ENCODE assay signal across 31 cellular contexts in the genomic region with DNA sequence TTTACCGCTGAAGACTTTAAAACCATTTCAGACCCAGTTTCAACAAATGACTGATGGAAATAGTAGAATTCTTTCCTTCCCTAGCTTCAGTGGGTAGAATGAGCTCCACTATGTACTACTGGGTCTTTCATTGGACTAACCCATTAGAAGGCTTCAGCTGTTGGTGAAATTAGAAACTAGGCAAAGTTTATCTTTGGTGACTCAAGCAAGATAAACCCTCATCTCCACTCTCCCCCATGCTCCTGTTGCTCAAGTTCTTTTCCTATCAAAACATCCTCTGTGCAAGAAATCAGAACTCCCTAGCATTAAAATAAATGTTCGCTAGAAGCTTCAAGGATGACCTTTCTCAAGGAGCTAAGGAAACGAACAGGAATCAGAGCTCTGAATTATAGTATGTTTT.
DNase-seq lines count a peak whose midpoint lies in the region; ATAC-seq and TF ChIP-seq lines count a peak whose summit lies in the region.
"Had no signal": no experiment of that assay in that cellular context is flagged by ENCODE, and none has a peak within 500 bp of the region (broad histone marks: within the 10 kb centered on the region; RNA-seq: fewer than 3 reads in every experiment).

No MANE protein-coding gene starts in this region.

- no peak for TF ChIP-seq CTCF in PC-3 (conservative IDR thresholded peaks at IDR 0.05; ENCODE audit: low read depth, low read length)
- no peak for TF ChIP-seq CTCF in fibroblast of the aortic adventitia (IDR thresholded peaks at IDR 0.05; ENCODE audit: insufficient read depth, low read length)
- TF ChIP-seq CTCF in osteoblast (IDR thresholded peaks at IDR 0.05; ENCODE audit: extremely low read depth, low read depth, low read length): no peak

- ATAC-seq in PC-3: no peak
- ATAC-seq: activated naive CD4-positive, alpha-beta T cell treated with anti-CD3 and anti-CD28 coated beads, Interleukin-2, amount 50 U/mL, for 72 hours; foreskin keratinocyte; K562; mucosa of descending colon; upper lobe of right lung had no signal

- no peaks in the 10 kb centered on the region for H3K27me3 ChIP-seq in PC-3 (ENCODE audit: low read length)
- H3K27me3 ChIP-seq in osteoblast (ENCODE audit: insufficient read depth, low read length): no peaks in the 10 kb centered on the region
- H3K27me3 ChIP-seq: BLaER1 treated with 17β-estradiol and CSF1 and Interleukin-3, amounts not matched to agents 10 nM and 100 nM; colonic mucosa; foreskin keratinocyte; pancreas; suprapubic skin; upper lobe of right lung had no signal

- H3K4me1 ChIP-seq in PC-3 (ENCODE audit: insufficient read depth, low read length) (peaks cover 50% of the 10 kb centered on the region), osteoblast (ENCODE audit: insufficient read depth, low read length) (peaks cover 37% of the 10 kb centered on the region)
- H3K4me1 ChIP-seq: BLaER1 treated with 17β-estradiol and CSF1 and Interleukin-3, amounts not matched to agents 10 nM and 100 nM; colonic mucosa; foreskin keratinocyte; pancreas; suprapubic skin; upper lobe of right lung had no signal

- H3K27ac ChIP-seq in PC-3 (ENCODE audit: low read length) (no peak overlapping the region), osteoblast (ENCODE audit: low read depth, low read length) (peak overlapping the region; percentile 3)
- H3K27ac ChIP-seq: BLaER1 treated with 17β-estradiol and CSF1 and Interleukin-3, amounts not matched to agents 10 nM and 100 nM; colonic mucosa; epithelial cell of prostate; foreskin keratinocyte; pancreas; PC-9; suprapubic skin; upper lobe of right lung had no signal

- DNase-seq in EH (ENCODE audit: low read depth) (peak; percentile 42), PC-3 (peak; percentile 35), fibroblast of the aortic adventitia (ENCODE audit: low read depth) (peak; percentile 44), osteoblast (ENCODE audit: insufficient read length, low spot score, missing footprints) (peak; percentile 30), NCI-H748 (lab: John Stamatoyannopoulos, UW; ENCODE audit: unreplicated experiment) (no peak), germinal center (ENCODE audit: low spot score) (no peak), 8988T (no peak), activated gamma-delta T cell treated with Interleukin-2 at 50 U/mL for 16 hours (no peak)
- DNase-seq: activated CD4-positive, alpha-beta T cell treated with anti-CD3 and anti-CD28 coated beads for 48 hours; activated T-cell treated with anti-CD3 and anti-CD28 coated beads for 4 hours; colonic mucosa; DMS79; effector CD8-positive, alpha-beta T cell; foreskin keratinocyte; GF-D8; mucosa of descending colon; NCI-H1930; NCI-H2171 treated with DMSO at 0.1 percent for 48 hours; NCI-H524 treated with DMSO at 0.1 percent for 48 hours; pancreas; PC-9; retina; SHP77 treated with DMSO at 0.1 percent for 48 hours; small intestine; stimulated activated naive CD4-positive, alpha-beta T cell treated with Interleukin-2 at 50 U/mL for 16 hours; upper lobe of right lung had no signal

- CTCF ChIA-PET in PC-3 (lab: Charles Lee): interaction anchor here (0.8 kb wide), 1 partner anchor 112 kb away, joined by 4 read pairs; no protein-coding TSS in a partner anchor

- no peak overlapping the region for H3K9ac ChIP-seq in PC-3 (ENCODE audit: low read length)
- H3K9ac ChIP-seq: BLaER1 treated with 17β-estradiol and CSF1 and Interleukin-3, amounts not matched to agents 10 nM and 100 nM had no signal

- H3F3A ChIP-seq in PC-3 (ENCODE audit: low read length, unreplicated experiment): no peaks in the 10 kb centered on the region

- POLR2A ChIA-PET in PC-3 (lab: Charles Lee; ENCODE audit: unreplicated experiment): interaction anchor here (0.6 kb wide), 1 partner anchor 118 kb away, joined by 5 read pairs; no protein-coding TSS in a partner anchor

- no peaks in the 10 kb centered on the region for H3K9me3 ChIP-seq in PC-3 (ENCODE audit: low read length)
- no peaks in the 10 kb centered on the region for H3K9me3 ChIP-seq in osteoblast (ENCODE audit: low read depth, low read length)
- H3K9me3 ChIP-seq: BLaER1 treated with 17β-estradiol and CSF1 and Interleukin-3, amounts not matched to agents 10 nM and 100 nM; colonic mucosa; mucosa of descending colon; pancreas; suprapubic skin; upper lobe of right lung had no signal

- H4K20me1 ChIP-seq in PC-3 (ENCODE audit: low read length): no peaks in the 10 kb centered on the region
- H4K20me1 ChIP-seq in osteoblast (ENCODE audit: insufficient read depth, low read length): no peaks in the 10 kb centered on the region
- H4K20me1 ChIP-seq: BLaER1 treated with 17β-estradiol and CSF1 and Interleukin-3, amounts not matched to agents 10 nM and 100 nM had no signal

- intact Hi-C loops in PC-3 (cut with micrococcal nuclease): loop anchor here (1.0 kb wide), 1 partner anchor 107 kb away; no protein-coding TSS in a partner anchor

- no peaks in the 10 kb centered on the region for H3K36me3 ChIP-seq in PC-3 (ENCODE audit: low read depth, low read length)
- no peaks in the 10 kb centered on the region for H3K36me3 ChIP-seq in osteoblast (ENCODE audit: insufficient read depth, low read length)
- H3K36me3 ChIP-seq: BLaER1 treated with 17β-estradiol and CSF1 and Interleukin-3, amounts not matched to agents 10 nM and 100 nM; colonic mucosa; pancreas; suprapubic skin; upper lobe of right lung had no signal

- H3K9me2 ChIP-seq in PC-3 (replicated peaks; ENCODE audit: low read length): no peaks in the 10 kb centered on the region

- H3K79me2 ChIP-seq in PC-3 (ENCODE audit: low read length): no peaks in the 10 kb centered on the region
- H3K79me2 ChIP-seq in osteoblast (ENCODE audit: insufficient read depth, low read length): no peaks in the 10 kb centered on the region

- H3K4me2 ChIP-seq in PC-3 (ENCODE audit: low read length) (peak overlapping the region; percentile 24; the same call in 1 of the 2 replicates), osteoblast (ENCODE audit: insufficient read depth, low read length) (peak overlapping the region; percentile 48)
- H3K4me2 ChIP-seq: BLaER1 treated with 17β-estradiol and CSF1 and Interleukin-3, amounts not matched to agents 10 nM and 100 nM; PC-9 had no signal

- H3K4me3 ChIP-seq in PC-3 (ENCODE audit: low read length): no peak overlapping the region
- H3K4me3 ChIP-seq in fibroblast of the aortic adventitia (ENCODE audit: low read depth, low read length): no peak overlapping the region
- no peak overlapping the region for H3K4me3 ChIP-seq in osteoblast (ENCODE audit: insufficient read depth, low read length)
- H3K4me3 ChIP-seq: BLaER1 treated with 17β-estradiol and CSF1 and Interleukin-3, amounts not matched to agents 10 nM and 100 nM; colonic mucosa; K562; mucosa of descending colon; pancreas; PC-9; suprapubic skin; upper lobe of right lung had no signal

- no TSS peak for BruUV-seq in PC-3 (replicated peaks; lab: Mats Ljungman, UMichigan)

- H2AFZ ChIP-seq in PC-3 (ENCODE audit: low read length) (no peak overlapping the region), osteoblast (ENCODE audit: low read length) (no peak overlapping the region)
- H2AFZ ChIP-seq: PC-9 had no signal

Comparison
In these comparisons a context has a peak if more than half of its experiments do, and no peak if none do; other contexts are left out.
1. DNase-seq: peak in EH (single experiment), PC-3 (single experiment), fibroblast of the aortic adventitia (single experiment) and osteoblast (single experiment); none in NCI-H748 (single experiment), germinal center (single experiment), 8988T (single experiment) and activated gamma-delta T cell treated with Interleukin-2 at 50 U/mL for 16 hours (single experiment).